Comparison of ENCODE assay signal across 1 cellular context in genomic region chr20:17748279-17748678, GRCh38.
TF ChIP-seq lines count a peak whose summit lies in the region.

No MANE protein-coding gene starts in this region.

TF ChIP-seq in HCT116, 20 proteins besides CTCF, POLR2A, EP300 and RAD21 (continued from another document):
- TF ChIP-seq YY1 (IDR thresholded peaks at IDR 0.05; ENCODE audit: extremely low read depth, insufficient replicate concordance, low read depth, low read length) (no peak), CEBPB (IDR thresholded peaks at IDR 0.05; ENCODE audit: low read depth) (no peak)
